In genomic region chr1:53148123-53148522, GRCh38 we compare ENCODE assay signal across 1 cellular context.
TF ChIP-seq lines count a peak whose summit lies in the region.

No MANE protein-coding gene starts in this region.

TF ChIP-seq in SK-N-SH, 30 proteins besides CTCF, POLR2A, EP300 and RAD21 (continued from another document):
- TF ChIP-seq TCF12 (IDR thresholded peaks at IDR 0.05) = peak; percentile 96
- no peak for TF ChIP-seq REST (IDR thresholded peaks at IDR 0.05; ENCODE audit: low read depth, low read length)
- TF ChIP-seq RCOR1 (IDR thresholded peaks at IDR 0.05; ENCODE audit: low read length) = no peak
- TF ChIP-seq TAF1 (IDR thresholded peaks at IDR 0.05; ENCODE audit: borderline replicate concordance, low read depth, low read length) = no peak
- TF ChIP-seq FOXM1 (IDR thresholded peaks at IDR 0.05; ENCODE audit: low read depth) = peak; percentile 52; the same call in 1 of the 2 replicates
- no peak for TF ChIP-seq USF1 (IDR thresholded peaks at IDR 0.05; ENCODE audit: borderline replicate concordance, low read depth)
- no peak for TF ChIP-seq MXI1 (IDR thresholded peaks at IDR 0.05; ENCODE audit: low read depth, low read length)
- TF ChIP-seq MEF2A (IDR thresholded peaks at IDR 0.05; ENCODE audit: borderline replicate concordance, low read depth) = no peak
- peak; percentile 78 for TF ChIP-seq TEAD4 (IDR thresholded peaks at IDR 0.05; ENCODE audit: borderline replicate concordance, insufficient read depth)
- TF ChIP-seq NRF1 (IDR thresholded peaks at IDR 0.05; ENCODE audit: low read depth, low read length) = no peak
- TF ChIP-seq YY1 (IDR thresholded peaks at IDR 0.05; ENCODE audit: low read depth) = no peak
- TF ChIP-seq SMC3 (IDR thresholded peaks at IDR 0.05; ENCODE audit: low read depth, low read length) = no peak
- no peak for TF ChIP-seq USF2 (IDR thresholded peaks at IDR 0.05; ENCODE audit: borderline replicate concordance, low read depth, low read length)
- peak; percentile 77 for TF ChIP-seq PBX3 (IDR thresholded peaks at IDR 0.05)
- no peak for TF ChIP-seq FOXJ3 (CRISPR knock-in tag; IDR thresholded peaks at IDR 0.05)
- TF ChIP-seq JUND (IDR thresholded peaks at IDR 0.05) = peak; percentile 88
- TF ChIP-seq POLR2AphosphoS5 (IDR thresholded peaks at IDR 0.05; ENCODE audit: low read depth, low read length) = peak; percentile 54; the same call in 1 of the 2 replicates
- TF ChIP-seq FOSL2 (IDR thresholded peaks at IDR 0.05; ENCODE audit: borderline replicate concordance, low read depth) = peak; percentile 91
- no peak for TF ChIP-seq RFX5 (IDR thresholded peaks at IDR 0.05; ENCODE audit: low read length)
- TF ChIP-seq NFIC (IDR thresholded peaks at IDR 0.05; ENCODE audit: borderline replicate concordance) = peak; percentile 84
